In the genomic region with DNA sequence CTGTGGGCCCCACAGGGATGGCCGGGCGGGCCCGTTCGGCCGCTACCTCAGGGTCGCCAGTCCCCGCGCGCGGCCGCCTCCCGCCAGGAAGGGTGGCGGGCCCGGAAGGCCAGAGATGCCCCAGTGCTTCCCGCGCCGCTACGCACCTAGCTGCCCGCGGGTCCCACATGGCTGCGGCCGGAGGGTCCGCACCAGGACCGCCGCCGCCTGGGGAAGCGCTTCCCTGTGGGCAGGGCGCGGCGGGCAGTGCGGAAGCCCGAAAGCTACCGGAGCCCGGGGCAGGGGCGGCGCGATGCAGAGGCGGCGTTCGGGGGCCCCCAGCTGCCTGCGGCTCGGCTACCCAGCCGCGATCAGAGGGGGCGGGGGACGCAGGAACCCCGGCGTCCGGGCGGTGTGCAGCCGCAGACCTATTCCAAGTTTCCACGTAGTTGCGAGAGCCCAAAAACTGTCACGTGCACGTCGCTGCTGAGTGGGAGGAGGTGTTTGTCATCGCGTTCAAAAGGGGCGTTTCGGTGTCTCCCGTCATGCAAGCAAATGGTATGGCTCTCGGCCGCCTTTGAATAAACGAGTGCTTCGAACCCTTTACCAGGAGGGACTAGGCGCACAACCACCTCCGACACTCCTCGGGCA, we compare ENCODE assay signal across 8 cellular contexts. TPM values are rescaled to one million over a fixed set of nuclear protein-coding genes. Genes with fewer than 3 reads are reported as not detected.
DNase-seq lines count a peak whose midpoint lies in the region; ATAC-seq, FAIRE-seq and TF ChIP-seq lines count a peak whose summit lies in the region.

A gene (minus strand): TSS at position 414 of the 630 bp plus-strand sequence. CDS start 245 bp downstream, at position 169.

- no peak for TF ChIP-seq CTCF in A549 (IDR thresholded peaks at IDR 0.05)

- H3K4me2 ChIP-seq in A549, result peak within 1 kb of the TSS; percentile 85

- H3K27ac ChIP-seq in A549 (peak within 1 kb of the TSS; percentile 70 to 86), iPS DF 6.9 (ENCODE audit: low read length) (no peak within 1 kb of the TSS)

- POLR2A ChIA-PET in A549 (lab: Yijun Ruan, JAX), result interaction anchor here (1.0 to 1.2 kb wide), 2 partner anchors 14 to 52 kb away, joined by 3 to 4 read pairs; no protein-coding TSS in a partner anchor

- H3K36me3 ChIP-seq in iPS DF 6.9 (ENCODE audit: control insufficient read depth, insufficient read depth, low read length), result no peaks in the 10 kb centered on the region

- TF ChIP-seq POLR2A in A549 (IDR thresholded peaks at IDR 0.05; ENCODE audit: low read length) (no peak), GM18951 (IDR thresholded peaks at IDR 0.05; ENCODE audit: extremely low read depth, insufficient read depth, insufficient read length) (peak; percentile 27)

- no peak for TF ChIP-seq EP300 in A549 (IDR thresholded peaks at IDR 0.05)

- H3K4me1 ChIP-seq in A549 (no peaks in the 10 kb centered on the region), iPS DF 6.9 (ENCODE audit: control insufficient read depth, insufficient read depth, low read length) (no peaks in the 10 kb centered on the region)

- peaks cover 7% of the 10 kb centered on the region; the same call in 1 of the 2 replicates for H3K27me3 ChIP-seq in iPS DF 6.9 (ENCODE audit: control insufficient read depth, insufficient read depth, low read length)

- FAIRE-seq in A549 (lab: Jason Lieb, UNC), result no peak

- intact Hi-C loops in T-helper 1 cell treated with Interleukin-12 subunit alpha and Interleukin-12 subunit beta and Interleukin-4 antibody, amounts not matched to agents 30 ng/mL and 1 ng/mL, for 36 hours (cut with micrococcal nuclease), result loop anchor here (1.0 kb wide), 4 partner anchors 14 to 68 kb away; a partner anchor contains a TSS

- DNase-seq in A549 (ENCODE audit: low read depth in 1 of 2, low spot score in 1 of 2) (peak; percentile 18 to 47), anterior cingulate cortex (lab: John Stamatoyannopoulos, UW) (peak in 52 of 58 donors; percentile 5 to 71 (median 36)), iPS DF 6.9 (ENCODE audit: low read depth, low spot score) (no peak), skeletal muscle cell (ENCODE audit: low read depth) (no peak), HT-29 (ENCODE audit: low spot score) (no peak)

- H3K4me3 ChIP-seq in A549, result peak within 1 kb of the TSS; percentile 55
- H3K4me3 ChIP-seq in iPS DF 6.9 (ENCODE audit: low read length), result peak within 1 kb of the TSS; percentile 72
- peak within 1 kb of the TSS; percentile 68 for H3K4me3 ChIP-seq in skeletal muscle cell (ENCODE audit: low read depth, low read length)

- H3K9me3 ChIP-seq in A549 (peaks cover 33% of the 10 kb centered on the region), iPS DF 6.9 (ENCODE audit: control insufficient read depth, insufficient read depth, low read length) (no peaks in the 10 kb centered on the region)

- 62% methylated on average over 29 of the region's 68 CpGs for WGBS in A549 (ENCODE audit: missing lambda C conversion rate)
- WGBS in iPS DF 6.9 (ENCODE audit: insufficient coverage, insufficient read length), result no CpG with 5 or more reads among the region's 68 CpGs

- CTCF ChIA-PET in A549 (lab: Yijun Ruan, JAX), result interaction anchor here (0.6 to 2.7 kb wide), 3 partner anchors 9 to 33 kb away, joined by 3 to 13 read pairs (median 3); no protein-coding TSS in a partner anchor

- in situ Hi-C loops in GM18951 (cut with MboI; ENCODE audit: low sequenced_read_pairs, unreplicated experiment), result no loop called here

- peak; percentile 65 to 73 for ATAC-seq in A549
- peak; percentile 63 for ATAC-seq in HG03196 (IDR thresholded peaks at IDR 0.05; ENCODE audit: unreplicated experiment)

- TF ChIP-seq RAD21 in A549 (conservative IDR thresholded peaks at IDR 0.05 in 1 of 2, IDR thresholded peaks at IDR 0.05 in 1 of 2), result no peak

TF ChIP-seq in A549, 52 proteins besides CTCF, POLR2A, EP300 and RAD21:
- no peak for TF ChIP-seq KDM1A (IDR thresholded peaks at IDR 0.05; ENCODE audit: low read depth)
- TF ChIP-seq, protein P1, sequence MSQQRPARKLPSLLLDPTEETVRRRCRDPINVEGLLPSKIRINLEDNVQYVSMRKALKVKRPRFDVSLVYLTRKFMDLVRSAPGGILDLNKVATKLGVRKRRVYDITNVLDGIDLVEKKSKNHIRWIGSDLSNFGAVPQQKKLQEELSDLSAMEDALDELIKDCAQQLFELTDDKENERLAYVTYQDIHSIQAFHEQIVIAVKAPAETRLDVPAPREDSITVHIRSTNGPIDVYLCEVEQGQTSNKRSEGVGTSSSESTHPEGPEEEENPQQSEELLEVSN (IDR thresholded peaks at IDR 0.05; ENCODE audit: borderline replicate concordance, low read depth), result no peak; the same call in 1 of the 2 replicates
- no peak for TF ChIP-seq NPAS2 (CRISPR knock-in tag; IDR thresholded peaks at IDR 0.05; ENCODE audit: borderline replicate concordance)
- TF ChIP-seq, protein P2, sequence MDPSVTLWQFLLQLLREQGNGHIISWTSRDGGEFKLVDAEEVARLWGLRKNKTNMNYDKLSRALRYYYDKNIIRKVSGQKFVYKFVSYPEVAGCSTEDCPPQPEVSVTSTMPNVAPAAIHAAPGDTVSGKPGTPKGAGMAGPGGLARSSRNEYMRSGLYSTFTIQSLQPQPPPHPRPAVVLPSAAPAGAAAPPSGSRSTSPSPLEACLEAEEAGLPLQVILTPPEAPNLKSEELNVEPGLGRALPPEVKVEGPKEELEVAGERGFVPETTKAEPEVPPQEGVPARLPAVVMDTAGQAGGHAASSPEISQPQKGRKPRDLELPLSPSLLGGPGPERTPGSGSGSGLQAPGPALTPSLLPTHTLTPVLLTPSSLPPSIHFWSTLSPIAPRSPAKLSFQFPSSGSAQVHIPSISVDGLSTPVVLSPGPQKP (IDR thresholded peaks at IDR 0.05; ENCODE audit: low read depth, low read length), result no peak
- no peak for TF ChIP-seq CBX8 (IDR thresholded peaks at IDR 0.05)
- TF ChIP-seq, protein P3, sequence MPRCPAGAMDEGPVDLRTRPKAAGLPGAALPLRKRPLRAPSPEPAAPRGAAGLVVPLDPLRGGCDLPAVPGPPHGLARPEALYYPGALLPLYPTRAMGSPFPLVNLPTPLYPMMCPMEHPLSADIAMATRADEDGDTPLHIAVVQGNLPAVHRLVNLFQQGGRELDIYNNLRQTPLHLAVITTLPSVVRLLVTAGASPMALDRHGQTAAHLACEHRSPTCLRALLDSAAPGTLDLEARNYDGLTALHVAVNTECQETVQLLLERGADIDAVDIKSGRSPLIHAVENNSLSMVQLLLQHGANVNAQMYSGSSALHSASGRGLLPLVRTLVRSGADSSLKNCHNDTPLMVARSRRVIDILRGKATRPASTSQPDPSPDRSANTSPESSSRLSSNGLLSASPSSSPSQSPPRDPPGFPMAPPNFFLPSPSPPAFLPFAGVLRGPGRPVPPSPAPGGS (IDR thresholded peaks at IDR 0.05), result no peak
- no peak for TF ChIP-seq FOSB (CRISPR knock-in tag; IDR thresholded peaks at IDR 0.05)
- no peak for TF ChIP-seq RARB (CRISPR knock-in tag; IDR thresholded peaks at IDR 0.05)
- TF ChIP-seq JUNB (IDR thresholded peaks at IDR 0.05), result no peak
- TF ChIP-seq ZNF302 (CRISPR knock-in tag; IDR thresholded peaks at IDR 0.05), result no peak
- TF ChIP-seq TFCP2L1 (CRISPR knock-in tag; IDR thresholded peaks at IDR 0.05), result no peak
- TF ChIP-seq PHF8 (IDR thresholded peaks at IDR 0.05; ENCODE audit: borderline replicate concordance, low read depth), result no peak
- TF ChIP-seq BHLHE40 (IDR thresholded peaks at IDR 0.05; ENCODE audit: low read depth, low read length), result no peak
- TF ChIP-seq NR3C1 (IDR thresholded peaks at IDR 0.05), result no peak
- TF ChIP-seq CHD2 (IDR thresholded peaks at IDR 0.05; ENCODE audit: low read length, partially characterized antibody), result no peak
- TF ChIP-seq ZSCAN20 (CRISPR knock-in tag; IDR thresholded peaks at IDR 0.05), result no peak

RNA-seq across cellular contexts. Expression of the gene that starts here (rescaled TPM):
- polyA plus RNA-seq in A549 (2011; rRNA removed) (3.2 and 3.8 TPM in 2 replicates), A549 (2017; fragmentation: RNase III; extraction: RNeasy Plus Mini Kit Qiagen cat#74134 plus additional on column Dnase treatment) (0.58 to 1.6 TPM (median 1.3 TPM) in 3 replicates)
- polyA plus RNA-seq in A549 (2012; cell fraction: cytosol; rRNA removed), result 0.29 and 0.35 TPM in 2 replicates
- 1.1 and 1.4 TPM in 2 replicates for polyA plus RNA-seq in A549 (2012; cell fraction: nucleus; rRNA removed)
- 9.1 and 12.6 TPM in 2 replicates for polyA minus RNA-seq in A549 (2011; rRNA and poly(A)+ RNA removed)
- total RNA-seq in T-helper 1 cell treated with Interleukin-12 subunit alpha and Interleukin-12 subunit beta and Interleukin-4 antibody, amounts not matched to agents 30 ng/mL and 1 ng/mL, for 36 hours, result 53.0 and 59.1 TPM in 2 replicates
- 0.13 and 6.4 TPM in 2 replicates for total RNA-seq in HT-29 (2014; rRNA removed; shearing (Covaris generic))

Comparison
In these comparisons a context has a peak if more than half of its experiments do, and no peak if none do; other contexts are left out.
1. DNase-seq: peak in A549 (2 of 2) and anterior cingulate cortex (52 of 58); none in iPS DF 6.9 (single experiment), skeletal muscle cell (single experiment) and HT-29 (single experiment).
2. Peak in every context shown above with its lines, with median percentiles within 50 percentile points of each other: H3K4me3 ChIP-seq.